23 cellular contexts compared by ENCODE assay signal in the genomic region with DNA sequence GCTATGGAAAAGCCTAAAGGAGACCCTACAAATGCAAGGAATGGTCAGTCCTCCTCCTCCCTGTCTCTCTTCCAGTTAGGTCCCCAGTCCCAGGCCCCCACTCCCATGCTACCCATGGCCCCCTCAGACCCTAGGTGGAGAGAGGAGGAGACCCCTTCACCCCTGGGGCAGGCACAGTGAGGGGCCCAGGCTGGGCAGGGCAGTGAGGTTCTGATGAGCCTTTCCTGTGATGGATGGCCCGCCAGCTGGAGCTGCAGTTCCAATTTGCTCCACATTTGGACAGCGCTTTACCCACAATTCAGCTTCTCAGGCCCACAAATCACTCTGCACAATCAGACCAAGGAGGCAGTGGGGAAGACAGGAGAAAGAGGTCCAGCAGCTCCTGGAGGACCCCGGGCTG. TPM values are rescaled to one million over a fixed set of nuclear protein-coding genes. Genes with fewer than 3 reads are reported as not detected.
DNase-seq lines count a peak whose midpoint lies in the region; ATAC-seq and TF ChIP-seq lines count a peak whose summit lies in the region.
"Had no signal": no experiment of that assay in that cellular context is flagged by ENCODE, and none has a peak within 500 bp of the region (broad histone marks: within the 10 kb centered on the region; RNA-seq: fewer than 3 reads in every experiment).

No MANE protein-coding gene starts in this region.

- no peak overlapping the region for H3K4me3 Mint-ChIP-seq in nephron progenitor cell
- no peak overlapping the region for H3K4me3 Mint-ChIP-seq in activated T-helper 17 cell treated with anti-CD3 and anti-CD28 coated beads, Interleukin-2, amount 50 U/mL, for 72 hours
- no peak overlapping the region for H3K4me3 Mint-ChIP-seq in endodermal cell
- H3K4me3 Mint-ChIP-seq: activated CD8-positive, alpha-beta T cell treated with anti-CD3 and anti-CD28 coated beads for 36 hours had no signal

- H2AK5ac ChIP-seq in mesenchymal stem cell (ENCODE audit: low read length, severe bottlenecking): peak overlapping the region; percentile 14

- peaks cover 7% of the 10 kb centered on the region for H3K36me3 Mint-ChIP-seq in nephron progenitor cell (ENCODE audit: low read depth)
- H3K36me3 Mint-ChIP-seq in activated T-helper 17 cell treated with anti-CD3 and anti-CD28 coated beads, Interleukin-2, amount 50 U/mL, for 72 hours (ENCODE audit: low read depth): no peaks in the 10 kb centered on the region
- no peaks in the 10 kb centered on the region for H3K36me3 Mint-ChIP-seq in endodermal cell (ENCODE audit: low read depth)

- peak overlapping the region; percentile 93 for H4K8ac ChIP-seq in mesenchymal stem cell (ENCODE audit: low read length)

- H3K4me3 ChIP-seq in AG04450 (ENCODE audit: low read depth, low read length) (no peak overlapping the region), HCT116 (replicated peaks in 1 of 2; ENCODE audit: low read depth in 1 of 2, low read length in 2 of 2) (no peak overlapping the region), mesenchymal stem cell (ENCODE audit: insufficient read depth in 1 of 2, low read depth in 1 of 2, low read length in 2 of 2) (no peak overlapping the region), endodermal cell (ENCODE audit: low read length) (no peak overlapping the region)
- H3K4me3 ChIP-seq: cardiac muscle cell, heart right ventricle, left ventricle myocardium inferior had no signal

- H3K27ac Mint-ChIP-seq in nephron progenitor cell: no peak overlapping the region
- no peak overlapping the region for H3K27ac Mint-ChIP-seq in activated T-helper 17 cell treated with anti-CD3 and anti-CD28 coated beads, Interleukin-2, amount 50 U/mL, for 72 hours
- H3K27ac Mint-ChIP-seq in endodermal cell: no peak overlapping the region
- H3K27ac Mint-ChIP-seq: activated CD8-positive, alpha-beta T cell treated with anti-CD3 and anti-CD28 coated beads for 36 hours had no signal

- H3K27me3 Mint-ChIP-seq in nephron progenitor cell (ENCODE audit: low read depth, poor library complexity) (peaks cover 3% of the 10 kb centered on the region), endodermal cell (ENCODE audit: insufficient read depth) (peaks cover 6% of the 10 kb centered on the region)
- no peaks in the 10 kb centered on the region for H3K27me3 Mint-ChIP-seq in activated T-helper 17 cell treated with anti-CD3 and anti-CD28 coated beads, Interleukin-2, amount 50 U/mL, for 72 hours

- peak overlapping the region in 1 of 2 experiments; percentile 93 for H3K14ac ChIP-seq in mesenchymal stem cell (ENCODE audit: low read length in 2 of 2)

- H3K4me1 ChIP-seq in HCT116 (ENCODE audit: control insufficient read depth in 1 of 2, insufficient read depth in 2 of 2, low read length in 2 of 2): peaks cover 21 to 35% of the 10 kb centered on the region in 2 experiments
- peaks cover 37% of the 10 kb centered on the region for H3K4me1 ChIP-seq in mesenchymal stem cell (ENCODE audit: control insufficient read depth, insufficient read depth, low read depth, low read length)
- peaks cover 2% of the 10 kb centered on the region for H3K4me1 ChIP-seq in endodermal cell (ENCODE audit: control insufficient read depth, insufficient read depth, low read length)

- peak overlapping the region; percentile 87 to 96 for H2BK12ac ChIP-seq in mesenchymal stem cell (ENCODE audit: low read length in 2 of 2)

- peaks cover 5% of the 10 kb centered on the region for H3K9me3 ChIP-seq in AG04450 (ENCODE audit: control insufficient read depth, insufficient read depth, low read length)
- H3K9me3 ChIP-seq in HCT116 (ENCODE audit: control insufficient read depth in 1 of 2, insufficient read depth in 1 of 2, low read depth in 1 of 2, low read length in 2 of 2): no peaks in the 10 kb centered on the region
- no peaks in the 10 kb centered on the region for H3K9me3 ChIP-seq in mesenchymal stem cell (ENCODE audit: control insufficient read depth, low read length)
- H3K9me3 ChIP-seq in endodermal cell (ENCODE audit: control insufficient read depth, low read length): peaks cover 7% of the 10 kb centered on the region
- H3K9me3 ChIP-seq: Caco-2 had no signal

- no TSS peak for BruUV-seq in HCT116 (replicated peaks; lab: Mats Ljungman, UMichigan)

- peak overlapping the region; percentile 93 for H2BK15ac ChIP-seq in mesenchymal stem cell (ENCODE audit: low read depth, poor library complexity, severe bottlenecking)

- TF ChIP-seq CTCF in AG04450 (IDR thresholded peaks at IDR 0.05; ENCODE audit: low read depth, low read length) (0 out of 2 replicates have a peak, but pooled peaks have one; percentile 6), HCT116 (IDR thresholded peaks at IDR 0.05 in 2 of 3, conservative IDR thresholded peaks at IDR 0.05 in 1 of 3; ENCODE audit: borderline replicate concordance in 1 of 3, insufficient read depth in 1 of 3, low read depth in 2 of 3, low read length in 2 of 3) (0 out of 6 replicates have a peak, but pooled peaks of 1 of the 3 experiments have one; percentile 10), VCaP (conservative IDR thresholded peaks at IDR 0.05) (no peak), nephron progenitor cell (IDR thresholded peaks at IDR 0.05) (no peak), endodermal cell (conservative IDR thresholded peaks at IDR 0.05) (no peak)

- no peak for TF ChIP-seq RAD21 in HCT116 (IDR thresholded peaks at IDR 0.05; ENCODE audit: low read depth)

- intact Hi-C loops in HCT116 (cut with micrococcal nuclease): no loop called here

- H2BK5ac ChIP-seq in mesenchymal stem cell (ENCODE audit: low read depth, low read length, poor library complexity, severe bottlenecking): no peak overlapping the region

- CTCF ChIA-PET in AG04450 (lab: Charles Lee): interaction anchor here (0.9 to 1.6 kb wide), 2 partner anchors 70 to 130 kb away, joined by 3 to 5 read pairs; partner anchors contain the start of gene UQCC2
- CTCF ChIA-PET in HCT116 (lab: Charles Lee): interaction anchor here (1.2 to 2.5 kb wide), 2 partner anchors 70 to 186 kb away, joined by 4 to 9 read pairs; no protein-coding TSS in a partner anchor

- no CpG with 5 or more reads among the region's 3 CpGs for whole genome bisulfite sequencing in mesenchymal stem cell
- 96 to 100% methylated on average over 1 to 3 of the region's 3 CpGs for whole genome bisulfite sequencing in endodermal cell (ENCODE audit: insufficient coverage in 1 of 2, insufficient read length in 1 of 2), 2 experiments

- no peak for TF ChIP-seq POLR2A in HCT116 (IDR thresholded peaks at IDR 0.05; ENCODE audit: borderline replicate concordance, extremely low read depth, insufficient read depth, insufficient read length)

- peak overlapping the region; percentile 69 for H3K4me2 ChIP-seq in HCT116 (ENCODE audit: low read length)
- no peak overlapping the region for H3K4me2 ChIP-seq in mesenchymal stem cell (ENCODE audit: low read length, poor library complexity, severe bottlenecking)

- H3K23ac ChIP-seq in mesenchymal stem cell (ENCODE audit: low read length in 2 of 2): peak overlapping the region in 1 of 2 experiments; percentile 76

- no peaks in the 10 kb centered on the region for H3K79me1 ChIP-seq in mesenchymal stem cell (replicated peaks; ENCODE audit: low read length, poor library complexity, severe bottlenecking)

- H4K91ac ChIP-seq in mesenchymal stem cell (ENCODE audit: low read length): peak overlapping the region; percentile 95

- H2AFZ ChIP-seq in HCT116 (ENCODE audit: low read depth, low read length, poor library complexity, severe bottlenecking) (no peak overlapping the region), mesenchymal stem cell (ENCODE audit: low read depth, low read length) (no peak overlapping the region)

- peak overlapping the region; percentile 69 for H2BK120ac ChIP-seq in mesenchymal stem cell (ENCODE audit: low read depth, low read length)

- H3K9ac ChIP-seq in HCT116 (ENCODE audit: low read length): peak overlapping the region; percentile 47; the same call in 1 of the 2 replicates
- H3K9ac ChIP-seq in mesenchymal stem cell (ENCODE audit: low read length): no peak overlapping the region
- no peak overlapping the region for H3K9ac ChIP-seq in endodermal cell (ENCODE audit: extremely low read depth, low read length, poor library complexity, severe bottlenecking)

- H3K27me3 ChIP-seq in AG04450 (ENCODE audit: control insufficient read depth, insufficient read depth, low read length) (no peaks in the 10 kb centered on the region), HCT116 (ENCODE audit: insufficient read depth, low read length) (no peaks in the 10 kb centered on the region), mesenchymal stem cell (ENCODE audit: control insufficient read depth in 1 of 2, insufficient read depth in 1 of 2, low read length in 2 of 2) (no peaks in the 10 kb centered on the region), endodermal cell (ENCODE audit: control insufficient read depth, insufficient read depth, low read length, poor library complexity, severe bottlenecking) (no peaks in the 10 kb centered on the region)
- H3K27me3 ChIP-seq: cardiac muscle cell had no signal

- peak overlapping the region; percentile 72 to 86 for H3K4ac ChIP-seq in mesenchymal stem cell (ENCODE audit: low read depth in 1 of 2, low read length in 2 of 2)

- peak overlapping the region; percentile 97 for H3K27ac ChIP-seq in AG04450 (ENCODE audit: low read depth, low read length)
- H3K27ac ChIP-seq in HCT116 (ENCODE audit: low read depth, low read length): peak overlapping the region; percentile 73; the same call in 1 of the 2 replicates
- peak overlapping the region; percentile 8; the same call in 1 of the 2 replicates for H3K27ac ChIP-seq in VCaP
- no peak overlapping the region for H3K27ac ChIP-seq in mesenchymal stem cell (ENCODE audit: low read length, poor library complexity, severe bottlenecking)
- H3K27ac ChIP-seq in endodermal cell (ENCODE audit: low read depth, low read length): no peak overlapping the region
- H3K27ac ChIP-seq: cardiac muscle cell, left ventricle myocardium inferior had no signal

- no peaks in the 10 kb centered on the region for H3K36me3 ChIP-seq in HCT116 (ENCODE audit: control insufficient read depth in 1 of 2, insufficient read depth in 2 of 2, low read length in 2 of 2)
- H3K36me3 ChIP-seq in mesenchymal stem cell (ENCODE audit: control insufficient read depth in 1 of 2, insufficient read depth in 2 of 2, low read depth in 1 of 2, low read length in 2 of 2): no peaks in the 10 kb centered on the region
- no peaks in the 10 kb centered on the region for H3K36me3 ChIP-seq in endodermal cell (ENCODE audit: control insufficient read depth, insufficient read depth, low read length)
- H3K36me3 ChIP-seq: cardiac muscle cell, heart right ventricle, left ventricle myocardium inferior had no signal

- no peaks in the 10 kb centered on the region for H3K79me2 ChIP-seq in HCT116 (ENCODE audit: insufficient read depth, low read length)

- H4K20me1 ChIP-seq in HCT116 (ENCODE audit: insufficient read depth): no peaks in the 10 kb centered on the region

- peaks cover 75% of the 10 kb centered on the region for H3K4me1 Mint-ChIP-seq in nephron progenitor cell
- peaks cover 9% of the 10 kb centered on the region for H3K4me1 Mint-ChIP-seq in activated T-helper 17 cell treated with anti-CD3 and anti-CD28 coated beads, Interleukin-2, amount 50 U/mL, for 72 hours
- peaks cover 21% of the 10 kb centered on the region for H3K4me1 Mint-ChIP-seq in endodermal cell

- DNase-seq in AG04450 (ENCODE audit: low read depth, low spot score) (no peak), HCT116 (ENCODE audit: low read depth, low spot score) (no peak), mesenchymal stem cell (peak; percentile 19), nephron progenitor cell (no peak), endodermal cell (no peak)
- DNase-seq: activated CD4-positive, CD25-positive, alpha-beta regulatory T cell; activated CD8-positive, alpha-beta T cell treated with anti-CD3 and anti-CD28 coated beads for 36 hours; amniotic stem cell; heart right ventricle; left ventricle myocardium inferior; NCI-H1105 treated with DMSO at 0.1 percent for 48 hours; NCI-H2081; NCI-H446 treated with DMSO at 0.1 percent for 48 hours; NK-92 treated with Interleukin-12 subunit alpha and Interleukin-12 subunit beta, amount 100 ng/mL, for 24 hours; stimulated activated CD4-positive, alpha-beta T cell treated with anti-CD3 and anti-CD28 coated beads, Interleukin-4, amount 100 ng/mL, for 1 hour; stimulated activated naive CD8-positive, alpha-beta T cell treated with anti-CD3 and anti-CD28 coated beads, Interleukin-15, Interleukin-2, amounts not matched to agents 100 U/mL and 50 U/mL, for 24 hours had no signal

- H3K18ac ChIP-seq in mesenchymal stem cell (ENCODE audit: low read depth in 1 of 2, low read length in 2 of 2): peak overlapping the region; percentile 62 to 83

- H3K9me3 Mint-ChIP-seq in nephron progenitor cell (peaks cover 13% of the 10 kb centered on the region), endodermal cell (peaks cover 8% of the 10 kb centered on the region)
- H3K9me3 Mint-ChIP-seq in activated T-helper 17 cell treated with anti-CD3 and anti-CD28 coated beads, Interleukin-2, amount 50 U/mL, for 72 hours: no peaks in the 10 kb centered on the region

- H3K9me2 ChIP-seq in HCT116 (ENCODE audit: insufficient read depth): no peaks in the 10 kb centered on the region

- ATAC-seq in HCT116 (no peak; the same call in 1 of the 2 replicates), GM21447 (IDR thresholded peaks at IDR 0.05; ENCODE audit: unreplicated experiment) (no peak)
- ATAC-seq in activated T-helper 17 cell treated with anti-CD3 and anti-CD28 coated beads, Interleukin-2, amount 50 U/mL, for 72 hours (replicated peaks): no peak
- ATAC-seq: stimulated activated naive CD8-positive, alpha-beta T cell treated with anti-CD3 and anti-CD28 coated beads, Interleukin-15, Interleukin-2, amounts not matched to agents 100 U/mL and 50 U/mL, for 24 hours had no signal

- RAD21 ChIA-PET in HCT116 (lab: Charles Lee; ENCODE audit: low non-redundant PET in 1 of 2, low total read pairs in 2 of 2, uncharacterized antibody in 2 of 2, unreplicated experiment in 2 of 2): no interaction called here

- POLR2A ChIA-PET in AG04450 (lab: Yijun Ruan, JAX) (no interaction called here), HCT116 (lab: Charles Lee) (interaction anchor here (1.1 kb wide), 1 partner anchor 10 kb away, joined by 4 read pairs; no protein-coding TSS in a partner anchor)

RNA-seq across cellular contexts. Expression of gene MLN, which starts 37.3 kb away (rescaled TPM):
- not detected in 2 replicates for polyA plus RNA-seq in AG04450 (2011; rRNA removed)
- polyA minus RNA-seq in AG04450 (2011; rRNA and poly(A)+ RNA removed): not detected in 2 replicates
- total RNA-seq in HCT116 (2021; ENCODE audit: unreplicated experiment) (not detected), endodermal cell (not detected)
- not detected in 2 replicates for polyA plus RNA-seq in HCT116 (2012)
- polyA plus RNA-seq in mesenchymal stem cell (2013, experiment 1 of 2): not detected
- not detected for polyA plus RNA-seq in mesenchymal stem cell (2013, experiment 2 of 2)
- not detected for total RNA-seq in activated T-helper 17 cell treated with anti-CD3 and anti-CD28 coated beads, Interleukin-2, amount 50 U/mL, for 72 hours
- polyA plus RNA-seq in endodermal cell (2013, experiment 1 of 2): not detected
- polyA plus RNA-seq in endodermal cell (2013, experiment 2 of 2): not detected
- total RNA-seq: activated CD8-positive, alpha-beta T cell treated with anti-CD3 and anti-CD28 coated beads for 36 hours; Caco-2; cardiac muscle cell; Daoy; heart right ventricle; left ventricle myocardium inferior; mucosa of gallbladder had no signal
- polyA plus RNA-seq: heart right ventricle had no signal

RNA-seq across cellular contexts. Expression of gene LEMD2, which starts 52.1 kb away (rescaled TPM):
- polyA plus RNA-seq in AG04450 (2011; rRNA removed): 47.4 and 53.9 TPM in 2 replicates
- 47.0 and 48.2 TPM in 2 replicates for polyA minus RNA-seq in AG04450 (2011; rRNA and poly(A)+ RNA removed)
- total RNA-seq in HCT116 (2021; ENCODE audit: unreplicated experiment) (43.9 TPM), endodermal cell (10 to 100 TPM; 62.0 to 75.8 TPM)
- polyA plus RNA-seq in HCT116 (2012): 27.4 and 28.0 TPM in 2 replicates
- polyA plus RNA-seq in mesenchymal stem cell (2013, experiment 1 of 2): 37.2 TPM
- polyA plus RNA-seq in mesenchymal stem cell (2013, experiment 2 of 2): 35.9 TPM
- total RNA-seq in activated T-helper 17 cell treated with anti-CD3 and anti-CD28 coated beads, Interleukin-2, amount 50 U/mL, for 72 hours: 10 to 100 TPM; 51.0 to 54.3 TPM
- 72.5 TPM for polyA plus RNA-seq in endodermal cell (2013, experiment 1 of 2)
- polyA plus RNA-seq in endodermal cell (2013, experiment 2 of 2): 67.0 TPM

Comparison
In these comparisons a context has a peak if more than half of its experiments do, and no peak if none do; other contexts are left out.
1. H3K27ac ChIP-seq: peak in AG04450 (single experiment), HCT116 (single experiment) and VCaP (single experiment); none in mesenchymal stem cell (single experiment) and endodermal cell (single experiment).